ENCODE assay signal across 34 cellular contexts in genomic region chr4:85446462-85446861, GRCh38. TPM values are rescaled to one million over a fixed set of nuclear protein-coding genes. Genes with fewer than 3 reads are reported as not detected.
"Had no signal": no experiment of that assay in that cellular context is flagged by ENCODE, and none has a peak within 500 bp of the region (broad histone marks: within the 10 kb centered on the region; RNA-seq: fewer than 3 reads in every experiment).

No MANE protein-coding gene starts in this region.

- H3K4me3 ChIP-seq: cardiac muscle cell, SJSA1 had no signal

- H3K27ac ChIP-seq: brain microvascular endothelial cell, cardiac muscle cell, KMS-11, SJSA1 had no signal

- ATAC-seq: activated CD8-positive, alpha-beta T cell treated with anti-CD3 and anti-CD28 coated beads for 36 hours; activated T-cell treated with anti-CD3 and anti-CD28 coated beads, Interleukin-2, amount 50 U/mL, for 72 hours; activated T-helper 17 cell treated with anti-CD3 and anti-CD28 coated beads, Interleukin-2, amount 50 U/mL, for 72 hours; SK-N-SH treated with all-trans-retinoic acid at 6 μM for 48 hours; T-cell had no signal

- H3K36me3 ChIP-seq: brain microvascular endothelial cell, cardiac muscle cell, SJSA1 had no signal

- DNase-seq: activated CD4-positive, alpha-beta T cell treated with anti-CD3 and anti-CD28 coated beads, Interleukin-2, amount 10 ng/mL, durations not matched to agents 24 days and 14 days; activated CD4-positive, alpha-beta T cell treated with anti-CD3 and anti-CD28 coated beads, Interleukin-2, amount 50 U/mL, for 4 hours; activated CD8-positive, alpha-beta T cell treated with anti-CD3 and anti-CD28 coated beads for 36 hours; activated effector memory CD4-positive, alpha-beta T cell treated with anti-CD3 and anti-CD28 coated beads, Interleukin-2, amount 50 U/mL, for 16 hours; activated naive CD4-positive, alpha-beta T cell; activated naive CD4-positive, alpha-beta T cell treated with anti-CD3 and anti-CD28 coated beads, Interleukin-2, amount 50 U/mL, for 16 hours; activated naive CD8-positive, alpha-beta T cell treated with anti-CD3 and anti-CD28 coated beads for 36 hours; activated T-cell treated with anti-CD3 and anti-CD28 coated beads, Interleukin-2, amount 50 U/mL, for 1 hour; activated T-cell treated with anti-CD3 and anti-CD28 coated beads, Interleukin-2, amount 50 U/mL, for 72 hours; amniotic stem cell; aorta; brain microvascular endothelial cell; NCI-H1092 treated with DMSO at 0.1 percent for 48 hours; NCI-H1417; NCI-H146; NCI-H187; NCI-H2029 treated with DMSO at 0.1 percent for 48 hours; NCI-H2107; NCI-H2171; NCI-H510A; NCI-H526; NCI-H748 treated with DMSO at 0.1 percent for 48 hours; NK-92 treated with Interleukin-12 subunit alpha and Interleukin-12 subunit beta, amount 100 ng/mL, for 24 hours; OCI-M1; SHP77 treated with DMSO at 0.1 percent for 48 hours; T-cell; T-helper 2 cell; T-helper 9 cell had no signal

- H3K27me3 ChIP-seq: brain microvascular endothelial cell, cardiac muscle cell, SJSA1 had no signal

- H3K9ac ChIP-seq: KMS-11 had no signal

- H3K9me3 ChIP-seq: SJSA1 had no signal

- H3K4me2 ChIP-seq: KMS-11 had no signal

- H3K4me1 ChIP-seq: SJSA1 had no signal

RNA-seq across cellular contexts. Expression of gene ARHGAP24, which starts 28.5 kb away (rescaled TPM):
- total RNA-seq: activated CD4-positive, alpha-beta T cell treated with anti-CD3 and anti-CD28 coated beads, Interleukin-2, amount 10 ng/mL, durations not matched to agents 24 days and 14 days; activated CD8-positive, alpha-beta memory T cell treated with anti-CD3 and anti-CD28 coated beads for 36 hours; activated T-cell treated with anti-CD3 and anti-CD28 coated beads, Interleukin-2, amount 50 U/mL, for 72 hours had no signal
